In the genomic region with DNA sequence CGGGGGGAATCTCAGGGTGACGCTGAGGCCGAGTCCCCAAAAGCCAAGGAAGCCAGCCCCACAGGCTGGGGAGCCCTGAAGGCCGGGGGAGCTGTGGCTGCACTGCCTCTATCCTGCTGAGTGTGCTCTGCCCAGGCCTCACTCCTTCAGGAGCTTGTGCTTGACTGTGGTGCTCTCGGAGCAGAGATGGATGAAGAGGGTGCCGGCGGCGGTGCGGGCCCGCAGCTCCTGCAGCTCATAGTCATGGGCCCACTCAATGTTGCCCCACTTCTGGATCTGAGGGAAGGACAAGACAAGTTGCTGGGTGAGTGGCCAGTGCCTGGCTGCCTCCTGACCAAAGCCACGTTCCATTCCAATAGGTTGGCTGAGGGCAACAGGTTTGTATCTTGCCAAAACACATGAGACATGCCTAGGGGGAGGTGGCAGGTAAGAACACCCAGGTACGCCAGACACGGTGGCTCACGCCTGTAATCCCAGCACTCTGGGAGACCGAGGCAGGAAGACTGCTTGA, we compare ENCODE assay signal across 18 cellular contexts.
"Had no signal": no experiment of that assay in that cellular context is flagged by ENCODE, and none has a peak within 500 bp of the region (broad histone marks: within the 10 kb centered on the region; RNA-seq: fewer than 3 reads in every experiment).

No MANE protein-coding gene starts in this region.

- H3K36me3 ChIP-seq: brain microvascular endothelial cell, ovary had no signal

- H3K36me3 Mint-ChIP-seq: natural killer cell treated with Interleukin-12 subunit alpha and Interleukin-12 subunit beta and Interleukin-15 and Interleukin-18, amount 100 ng/mL, for 72 hours had no signal

- H3K9me3 Mint-ChIP-seq: activated CD4-positive, alpha-beta T cell treated with anti-CD3 and anti-CD28 coated beads, Interleukin-2, amount 10 ng/mL, durations not matched to agents 24 days and 14 days; activated naive CD4-positive, alpha-beta T cell treated with anti-CD3 and anti-CD28 coated beads for 36 hours; activated T-helper 17 cell treated with anti-CD3 and anti-CD28 coated beads, Interleukin-2, amount 50 U/mL, for 72 hours; immature natural killer cell; natural killer cell treated with Interleukin-12 subunit alpha and Interleukin-12 subunit beta and Interleukin-15 and Interleukin-18, amount 100 ng/mL, for 72 hours; T-helper 1 cell treated with Interleukin-12 subunit alpha and Interleukin-12 subunit beta and Interleukin-4 antibody, amounts not matched to agents 30 μg/mL and 1 μg/mL, for 36 hours had no signal

- H3K4me3 ChIP-seq: dorsolateral prefrontal cortex, esophagus muscularis mucosa, ovary, upper lobe of left lung had no signal

- H3K4me1 ChIP-seq: upper lobe of left lung had no signal

- H3K9me3 ChIP-seq: esophagus muscularis mucosa, ovary, SK-N-SH, upper lobe of left lung had no signal

- ATAC-seq: activated T-helper 17 cell treated with anti-CD3 and anti-CD28 coated beads, Interleukin-2, amount 50 U/mL, for 72 hours; left colon had no signal

- H3K27ac ChIP-seq: brain microvascular endothelial cell, esophagus muscularis mucosa, ovary, upper lobe of left lung had no signal

- H3K27me3 ChIP-seq: brain microvascular endothelial cell, dorsolateral prefrontal cortex, esophagus muscularis mucosa, ovary, upper lobe of left lung had no signal

- H3K27me3 Mint-ChIP-seq: activated CD4-positive, alpha-beta T cell treated with anti-CD3 and anti-CD28 coated beads, Interleukin-2, amount 10 ng/mL, durations not matched to agents 24 days and 14 days; activated T-helper 17 cell treated with anti-CD3 and anti-CD28 coated beads, Interleukin-2, amount 50 U/mL, for 72 hours; natural killer cell treated with Interleukin-12 subunit alpha and Interleukin-12 subunit beta and Interleukin-15 and Interleukin-18, amount 100 ng/mL, for 72 hours had no signal

- H3K4me1 Mint-ChIP-seq: activated T-helper 17 cell treated with anti-CD3 and anti-CD28 coated beads, Interleukin-2, amount 50 U/mL, for 72 hours; immature natural killer cell had no signal

- H3K4me3 Mint-ChIP-seq: activated CD4-positive, alpha-beta T cell treated with anti-CD3 and anti-CD28 coated beads, Interleukin-2, amount 10 ng/mL, durations not matched to agents 24 days and 14 days; activated naive CD4-positive, alpha-beta T cell treated with anti-CD3 and anti-CD28 coated beads for 36 hours; activated T-helper 17 cell treated with anti-CD3 and anti-CD28 coated beads, Interleukin-2, amount 50 U/mL, for 72 hours; immature natural killer cell; natural killer cell treated with Interleukin-12 subunit alpha and Interleukin-12 subunit beta and Interleukin-15 and Interleukin-18, amount 100 ng/mL, for 72 hours; T-helper 1 cell treated with Interleukin-12 subunit alpha and Interleukin-12 subunit beta and Interleukin-4 antibody, amounts not matched to agents 30 μg/mL and 1 μg/mL, for 36 hours had no signal

- DNase-seq: activated CD4-positive, alpha-beta T cell treated with anti-CD3 and anti-CD28 coated beads, Interleukin-2, amount 10 ng/mL, durations not matched to agents 24 days and 14 days; activated naive CD4-positive, alpha-beta T cell treated with anti-CD3 and anti-CD28 coated beads for 36 hours; activated T-cell treated with anti-CD3 and anti-CD28 coated beads for 4 hours; amniotic stem cell; dorsolateral prefrontal cortex; immature natural killer cell; left colon; ovary; retina; stimulated activated CD4-positive, alpha-beta T cell treated with anti-CD3 and anti-CD28 coated beads, Interleukin-2, amount 100 ng/mL, for 24 hours; stimulated activated naive CD4-positive, alpha-beta T cell had no signal

- H3K27ac Mint-ChIP-seq: activated CD4-positive, alpha-beta T cell treated with anti-CD3 and anti-CD28 coated beads, Interleukin-2, amount 10 ng/mL, durations not matched to agents 24 days and 14 days; activated naive CD4-positive, alpha-beta T cell treated with anti-CD3 and anti-CD28 coated beads for 36 hours; activated T-helper 17 cell treated with anti-CD3 and anti-CD28 coated beads, Interleukin-2, amount 50 U/mL, for 72 hours; immature natural killer cell; natural killer cell treated with Interleukin-12 subunit alpha and Interleukin-12 subunit beta and Interleukin-15 and Interleukin-18, amount 100 ng/mL, for 72 hours; T-helper 1 cell treated with Interleukin-12 subunit alpha and Interleukin-12 subunit beta and Interleukin-4 antibody, amounts not matched to agents 30 μg/mL and 1 μg/mL, for 36 hours had no signal
